12 cellular contexts compared by ENCODE assay signal in genomic region chr4:143354990-143355389, GRCh38. TPM values are rescaled to one million over a fixed set of nuclear protein-coding genes. Genes with fewer than 3 reads are reported as not detected.
DNase-seq lines count a peak whose midpoint lies in the region; ATAC-seq and TF ChIP-seq lines count a peak whose summit lies in the region.
"Had no signal": no experiment of that assay in that cellular context is flagged by ENCODE, and none has a peak within 500 bp of the region (broad histone marks: within the 10 kb centered on the region; RNA-seq: fewer than 3 reads in every experiment).

No MANE protein-coding gene starts in this region.

- H3K9me3 ChIP-seq in breast epithelium (no peaks in the 10 kb centered on the region), psoas muscle (no peaks in the 10 kb centered on the region)
- H3K9me3 ChIP-seq: neutrophil had no signal

- H3K27ac ChIP-seq in breast epithelium (peak overlapping the region; percentile 29 to 70), psoas muscle (peak overlapping the region; percentile 43)
- H3K27ac ChIP-seq: neutrophil had no signal

- DNase-seq in breast epithelium (ENCODE audit: low spot score in 2 of 2) (no peak), psoas muscle (no peak), AG08395 (ENCODE audit: low spot score) (no peak), medulla oblongata (ENCODE audit: extremely low spot score) (no peak)
- DNase-seq: activated CD8-positive, alpha-beta memory T cell treated with anti-CD3 and anti-CD28 coated beads, Interleukin-2, amount 50 U/mL, for 4 hours; NCI-H2029; stimulated activated CD4-positive, alpha-beta T cell treated with anti-CD3 and anti-CD28 coated beads, Interleukin-2, amount 100 ng/mL, for 48 hours had no signal

- WGBS in psoas muscle, 3 donors, result 60 to 74% (median 60%) methylated on average over 2 of the region's 2 CpGs

- H3K4me3 ChIP-seq in breast epithelium (no peak overlapping the region), psoas muscle (no peak overlapping the region)

- H3K27me3 ChIP-seq in breast epithelium (no peaks in the 10 kb centered on the region), psoas muscle (ENCODE audit: insufficient read depth in 3 of 3, low read length in 2 of 3) (no peaks in the 10 kb centered on the region)
- H3K27me3 ChIP-seq: neutrophil had no signal

- ATAC-seq in GM19023 (IDR thresholded peaks at IDR 0.05; ENCODE audit: unreplicated experiment), result peak; percentile 27
- peak; percentile 39 for ATAC-seq in HG03045 (IDR thresholded peaks at IDR 0.05; ENCODE audit: unreplicated experiment)
- no peak for ATAC-seq in psoas muscle
- no peak for ATAC-seq in GM21360 (IDR thresholded peaks at IDR 0.05; ENCODE audit: unreplicated experiment)
- ATAC-seq in GM19467 (IDR thresholded peaks at IDR 0.05; ENCODE audit: unreplicated experiment), result no peak

- H3K36me3 ChIP-seq in breast epithelium (no peaks in the 10 kb centered on the region), psoas muscle (ENCODE audit: insufficient read depth in 1 of 2, low read depth in 1 of 2) (no peaks in the 10 kb centered on the region)
- H3K36me3 ChIP-seq: neutrophil had no signal

- TF ChIP-seq CTCF in breast epithelium (IDR thresholded peaks at IDR 0.05) (no peak), psoas muscle (IDR thresholded peaks at IDR 0.05) (no peak)

- TF ChIP-seq POLR2A in breast epithelium (IDR thresholded peaks at IDR 0.05), result no peak

- intact Hi-C loops in breast epithelium (cut with DNase I; ENCODE audit: low total_unique reads), result no loop called here
- intact Hi-C loops in psoas muscle (cut with DNase I), result no loop called here

- H3K4me1 ChIP-seq in breast epithelium (peaks cover 10 to 28% of the 10 kb centered on the region in 2 donors), psoas muscle (peaks cover 80% of the 10 kb centered on the region)

RNA-seq across cellular contexts. Expression of gene GAB1, which starts 18.3 kb away (rescaled TPM):
- total RNA-seq in breast epithelium, result 10 to 100 TPM; 24.8 to 67.5 (median 38.7) TPM
- total RNA-seq in psoas muscle, result 10 to 100 TPM; 10.1 to 20.3 (median 15.2) TPM
- 1 to 10 TPM; 1.0 to 9.1 (median 3.2) TPM for polyA plus RNA-seq in psoas muscle

Comparison
In these comparisons a context has a peak if more than half of its experiments do, and no peak if none do; other contexts are left out.
1. ATAC-seq: peak in GM19023 (single experiment) and HG03045 (single experiment); none in psoas muscle (0 of 4), GM21360 (single experiment) and GM19467 (single experiment).